ENCODE assay signal across 20 cellular contexts in genomic region chr12:102142866-102143373, GRCh38. TPM values are rescaled to one million over a fixed set of nuclear protein-coding genes. Genes with fewer than 3 reads are reported as not detected.
"Had no signal": no experiment of that assay in that cellular context is flagged by ENCODE, and none has a peak within 500 bp of the region (broad histone marks: within the 10 kb centered on the region; RNA-seq: fewer than 3 reads in every experiment).

No MANE protein-coding gene starts in this region.

RNA-seq across cellular contexts. Expression of gene PMCH, which starts 54.7 kb away (rescaled TPM):
- total RNA-seq: naive thymus-derived CD8-positive, alpha-beta T cell; natural killer cell treated with Interleukin-12 subunit alpha and Interleukin-12 subunit beta and Interleukin-15 and Interleukin-18, amount 100 ng/mL, for 72 hours; neural crest cell; omental fat pad; osteocyte; pancreas; posterior vena cava; prostate gland; right atrium auricular region; sciatic nerve; smooth muscle cell; stomach; subcutaneous adipose tissue; temporal lobe; thoracic aorta; thyroid gland; tibial nerve; upper lobe of left lung; ureter; vagina had no signal
- polyA plus RNA-seq: naive thymus-derived CD8-positive, alpha-beta T cell; pancreas; smooth muscle cell; stomach had no signal
